9 cellular contexts compared by ENCODE assay signal in genomic region chr9:2299156-2299842, GRCh38.
DNase-seq lines count a peak whose midpoint lies in the region; TF ChIP-seq lines count a peak whose summit lies in the region.
"Had no signal": no experiment of that assay in that cellular context is flagged by ENCODE, and none has a peak within 500 bp of the region (broad histone marks: within the 10 kb centered on the region; RNA-seq: fewer than 3 reads in every experiment).

No MANE protein-coding gene starts in this region.

- no peak overlapping the region for H3K4me3 ChIP-seq in MG63

- TF ChIP-seq POLR2A in erythroblast (IDR thresholded peaks at IDR 0.05; ENCODE audit: low read length): no peak

- no peaks in the 10 kb centered on the region for H3K9me3 ChIP-seq in MG63

- H3K27me3 ChIP-seq in MG63: no peaks in the 10 kb centered on the region

- H3K36me3 ChIP-seq in MG63: no peaks in the 10 kb centered on the region

- DNase-seq in COR-L47 (lab: John Stamatoyannopoulos, UW) (peak; percentile 95), NCI-H1436 (lab: John Stamatoyannopoulos, UW) (peak; percentile 75), NCI-H69 (lab: John Stamatoyannopoulos, UW) (peak; percentile 98), left kidney (ENCODE audit: low read depth, low spot score) (peak; percentile 41), activated gamma-delta T cell (lab: John Stamatoyannopoulos, UW) (no peak), erythroblast (lab: John Stamatoyannopoulos, UW) (no peak), COLO829 (ENCODE audit: low spot score) (no peak), MG63 (no peak)
- DNase-seq: amniotic stem cell had no signal

Comparison
In these comparisons a context has a peak if more than half of its experiments do, and no peak if none do; other contexts are left out.
1. DNase-seq: peak in COR-L47 (single experiment), NCI-H1436 (single experiment), NCI-H69 (single experiment) and left kidney (single experiment); none in activated gamma-delta T cell (single experiment), erythroblast (0 of 2), COLO829 (single experiment) and MG63 (single experiment).